1 cellular context compared by ENCODE assay signal in the genomic region with DNA sequence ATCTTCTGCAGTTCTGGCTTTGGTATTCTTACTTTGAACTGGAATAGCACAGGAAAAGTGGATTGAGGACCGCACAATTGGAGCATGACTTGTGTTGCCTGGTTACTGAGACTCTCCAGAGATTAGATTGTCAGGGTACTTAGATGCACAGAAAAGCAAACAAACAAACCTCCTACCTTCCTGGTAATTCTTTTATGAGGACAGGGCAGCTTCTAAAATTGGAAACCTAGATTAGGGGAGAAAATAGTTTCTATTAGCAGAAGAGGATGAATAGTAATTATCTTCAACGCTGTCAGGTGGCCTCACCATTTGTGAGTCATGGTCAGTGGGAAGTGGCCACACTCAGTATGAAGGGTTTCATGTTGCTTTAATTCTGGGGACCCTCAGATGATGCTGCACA.
TF ChIP-seq lines count a peak whose summit lies in the region.

No MANE protein-coding gene starts in this region.

TF ChIP-seq in HEK293, 187 proteins besides CTCF, POLR2A, EP300 and RAD21 (continued from another document):
- TF ChIP-seq, protein P1, sequence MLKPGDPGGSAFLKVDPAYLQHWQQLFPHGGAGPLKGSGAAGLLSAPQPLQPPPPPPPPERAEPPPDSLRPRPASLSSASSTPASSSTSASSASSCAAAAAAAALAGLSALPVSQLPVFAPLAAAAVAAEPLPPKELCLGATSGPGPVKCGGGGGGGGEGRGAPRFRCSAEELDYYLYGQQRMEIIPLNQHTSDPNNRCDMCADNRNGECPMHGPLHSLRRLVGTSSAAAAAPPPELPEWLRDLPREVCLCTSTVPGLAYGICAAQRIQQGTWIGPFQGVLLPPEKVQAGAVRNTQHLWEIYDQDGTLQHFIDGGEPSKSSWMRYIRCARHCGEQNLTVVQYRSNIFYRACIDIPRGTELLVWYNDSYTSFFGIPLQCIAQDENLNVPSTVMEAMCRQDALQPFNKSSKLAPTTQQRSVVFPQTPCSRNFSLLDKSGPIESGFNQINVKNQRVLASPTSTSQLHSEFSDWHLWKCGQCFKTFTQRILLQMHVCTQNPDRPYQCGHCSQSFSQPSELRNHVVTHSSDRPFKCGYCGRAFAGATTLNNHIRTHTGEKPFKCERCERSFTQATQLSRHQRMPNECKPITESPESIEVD (tag by site-specific recombination; IDR thresholded peaks at IDR 0.05): peak; percentile 67
